8 cellular contexts compared by ENCODE assay signal in the genomic region with DNA sequence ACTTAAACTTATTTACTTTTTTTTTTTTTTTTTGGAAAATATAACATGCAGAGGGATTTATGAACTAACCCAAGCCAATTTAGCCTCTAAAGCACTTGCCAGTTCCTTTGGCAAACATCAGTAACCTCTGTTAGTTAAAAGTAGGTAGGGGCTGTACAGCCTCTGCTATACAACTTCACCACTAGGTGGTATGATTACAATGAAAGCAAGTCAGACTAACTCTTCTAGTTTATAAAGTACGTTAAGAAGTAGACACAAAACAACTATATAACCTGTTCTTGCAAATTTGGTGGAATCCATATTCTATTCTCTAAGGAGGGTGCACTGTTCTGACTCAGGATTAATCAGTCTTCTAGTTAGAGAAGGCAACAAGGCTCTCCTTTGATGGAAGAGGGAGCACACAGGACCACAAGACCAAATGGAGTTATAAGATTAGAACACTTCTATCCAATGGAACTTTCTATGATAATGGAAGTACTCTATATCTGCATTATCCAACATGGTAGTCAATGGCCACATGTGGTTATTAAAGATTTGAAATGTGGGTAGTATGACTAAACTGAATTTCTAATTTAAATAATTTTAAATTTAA. TPM values are rescaled to one million over a fixed set of nuclear protein-coding genes. Genes with fewer than 3 reads are reported as not detected.
DNase-seq lines count a peak whose midpoint lies in the region; ATAC-seq, FAIRE-seq and TF ChIP-seq lines count a peak whose summit lies in the region.

No MANE protein-coding gene starts in this region.

- H3K79me1 ChIP-seq in IMR-90 (ENCODE audit: low read depth in 1 of 2, low read length in 2 of 2), result peaks cover 0 to 4% of the 10 kb centered on the region in 2 experiments; a peak in 1 of 4 replicates

- H2BK15ac ChIP-seq in IMR-90 (ENCODE audit: low read depth, low read length), result no peak overlapping the region

- DNase-seq in SHP77 (lab: John Stamatoyannopoulos, UW) (peak; percentile 1 to 2), SHP77 treated with DMSO at 0.1 percent for 48 hours (lab: John Stamatoyannopoulos, UW) (no peak), IMR-90 (peak; percentile 53), germinal center (ENCODE audit: low spot score) (peak; percentile 25), superior temporal gyrus (ENCODE audit: extremely low spot score) (peak; percentile 60), GOT3 (lab: John Stamatoyannopoulos, UW) (no peak)

- no peak overlapping the region for H2AK9ac ChIP-seq in IMR-90 (replicated peaks; ENCODE audit: low read depth, low read length, poor library complexity)

- no peaks in the 10 kb centered on the region for H3K27me3 ChIP-seq in IMR-90 (ENCODE audit: control insufficient read depth, insufficient read depth, low read length)

- H2BK5ac ChIP-seq in IMR-90 (ENCODE audit: low read depth, low read length, poor library complexity, severe bottlenecking), result no peak overlapping the region

- H3K14ac ChIP-seq in IMR-90 (replicated peaks; ENCODE audit: low read depth, low read length), result no peak overlapping the region

- H2AFZ ChIP-seq in IMR-90 (replicated peaks; ENCODE audit: low read length, poor library complexity), result no peak overlapping the region

- H3K56ac ChIP-seq in IMR-90 (ENCODE audit: extremely low read depth, insufficient read depth, low read length), result no peak overlapping the region

- intact Hi-C loops in IMR-90 (cut with micrococcal nuclease), result loop anchor here (5.0 to 10.0 kb wide), 2 partner anchors 478 to 1694 kb away; no protein-coding TSS in a partner anchor

- peaks cover 19% of the 10 kb centered on the region for H3K36me3 ChIP-seq in IMR-90 (ENCODE audit: control insufficient read depth, insufficient read depth, low read length)

- no peak overlapping the region for H3K23ac ChIP-seq in IMR-90 (ENCODE audit: low read depth, low read length)

- no peak overlapping the region for H3K4ac ChIP-seq in IMR-90 (ENCODE audit: low read depth, low read length)

- BruUV-seq in IMR-90 (replicated peaks; lab: Mats Ljungman, UMichigan), result no TSS peak

- WGBS in IMR-90 (ENCODE audit: extremely low coverage in 2 of 2, insufficient read length in 1 of 2), 2 experiments, result no CpG with 5 or more reads among the region's 1 CpG

- H3K4me1 ChIP-seq in IMR-90 (ENCODE audit: control insufficient read depth, insufficient read depth, low read length), result no peaks in the 10 kb centered on the region

- H3K18ac ChIP-seq in IMR-90 (ENCODE audit: low read depth, low read length), result no peak overlapping the region

- no peak overlapping the region for H3K9ac ChIP-seq in IMR-90 (ENCODE audit: low read depth, low read length)

- no peak overlapping the region for H2BK20ac ChIP-seq in IMR-90 (ENCODE audit: low read depth, low read length)

- no peak overlapping the region for H4K5ac ChIP-seq in IMR-90 (ENCODE audit: low read depth, low read length)

- ATAC-seq in GM21529 (IDR thresholded peaks at IDR 0.05; ENCODE audit: unreplicated experiment) (peak; percentile 90), IMR-90 (ENCODE audit: low read depth) (peak; percentile 80)

- no peak overlapping the region for H2AK5ac ChIP-seq in IMR-90 (ENCODE audit: low read depth, low read length)

- no peak overlapping the region for H3K4me3 ChIP-seq in IMR-90 (ENCODE audit: insufficient read depth, low read depth, low read length)

- H2BK120ac ChIP-seq in IMR-90 (ENCODE audit: low read depth, low read length), result no peak overlapping the region

- dilution Hi-C loops in IMR-90 (cut with HindIII; ENCODE audit: low sequenced_read_pairs, unreplicated experiment), result no loop called here

- TF ChIP-seq POLR2A in IMR-90 (IDR thresholded peaks at IDR 0.05; ENCODE audit: low read depth, low read length), result no peak

- H3K9me3 ChIP-seq in IMR-90 (ENCODE audit: control insufficient read depth, insufficient read depth, low read length), result no peaks in the 10 kb centered on the region

- POLR2A ChIA-PET in IMR-90 (lab: Charles Lee; ENCODE audit: unreplicated experiment), result no interaction called here

- no peak overlapping the region for H3K27ac ChIP-seq in IMR-90 (ENCODE audit: insufficient read depth, low read length)

- peak; percentile 47 for TF ChIP-seq RAD21 in IMR-90 (IDR thresholded peaks at IDR 0.05; ENCODE audit: low read length)

- peak; percentile 89 for FAIRE-seq in TTC549 (lab: Jason Lieb, UNC)

- no peaks in the 10 kb centered on the region for H3K9me1 ChIP-seq in IMR-90 (ENCODE audit: insufficient read depth, low read length)

- no peak overlapping the region for H3K4me2 ChIP-seq in IMR-90 (ENCODE audit: low read depth, low read length)

- TF ChIP-seq CTCF in IMR-90 (conservative IDR thresholded peaks at IDR 0.05; ENCODE audit: low read depth, low read length), result peak; percentile 62

- in situ Hi-C loops in IMR-90 (cut with MboI; ENCODE audit: low sequenced_read_pairs), result no loop called here

- H4K20me1 ChIP-seq in IMR-90 (ENCODE audit: insufficient read depth, low read length), result no peaks in the 10 kb centered on the region

- no peak overlapping the region for H4K8ac ChIP-seq in IMR-90 (ENCODE audit: low read depth in 2 of 2, low read length in 2 of 2)

- CTCF ChIA-PET in IMR-90 (lab: Yijun Ruan, JAX), result interaction anchor here (0.6 to 1.3 kb wide), 13 partner anchors 13 to 1432 kb away, joined by 3 to 7 read pairs (median 3); no protein-coding TSS in a partner anchor

- no peak overlapping the region for H4K91ac ChIP-seq in IMR-90 (ENCODE audit: insufficient read depth, low read depth, low read length)

TF ChIP-seq in IMR-90, 13 proteins besides CTCF, POLR2A, EP300 and RAD21:
- TF ChIP-seq CHD1 (IDR thresholded peaks at IDR 0.05; ENCODE audit: low read depth, low read length) (no peak), MXI1 (IDR thresholded peaks at IDR 0.05; ENCODE audit: borderline replicate concordance, low read depth, low read length) (no peak), NFE2L2 (IDR thresholded peaks at IDR 0.05; ENCODE audit: low read depth, low read length) (no peak), CEBPB (IDR thresholded peaks at IDR 0.05; ENCODE audit: low read depth, low read length) (no peak), FOS (IDR thresholded peaks at IDR 0.05; ENCODE audit: low read depth, low read length) (no peak), SMC3 (IDR thresholded peaks at IDR 0.05; ENCODE audit: low read depth, low read length) (peak; percentile 54; the same call in 1 of the 2 replicates)

RNA-seq across cellular contexts. Expression of gene AIMP1, which starts 12.8 kb away (rescaled TPM):
- 11.8 and 27.5 TPM in 2 replicates for total RNA-seq in IMR-90 (2012; rRNA removed)
- polyA plus RNA-seq in IMR-90 (2012; rRNA removed), result 18.2 and 21.4 TPM in 2 replicates
- polyA plus RNA-seq in IMR-90 (2012; cell fraction: cytosol; rRNA removed), result 1.2 and 1.8 TPM in 2 replicates
- polyA plus RNA-seq in IMR-90 (2012; cell fraction: nucleus; rRNA removed; ENCODE audit: low replicate concordance), result 0.78 and 10.8 TPM in 2 replicates

RNA-seq across cellular contexts. Expression of gene TBCK, which starts 13.1 kb away (rescaled TPM):
- total RNA-seq in IMR-90 (2012; rRNA removed), result 29.9 and 30.3 TPM in 2 replicates
- 10.2 and 10.7 TPM in 2 replicates for polyA plus RNA-seq in IMR-90 (2012; rRNA removed)
- 3.5 and 11.9 TPM in 2 replicates for polyA plus RNA-seq in IMR-90 (2012; cell fraction: cytosol; rRNA removed)
- 5.6 and 37.5 TPM in 2 replicates for polyA plus RNA-seq in IMR-90 (2012; cell fraction: nucleus; rRNA removed; ENCODE audit: low replicate concordance)

RNA-seq across cellular contexts. Expression of gene GIMD1, which starts 39.5 kb away (rescaled TPM):
- total RNA-seq in IMR-90 (2012; rRNA removed), result not detected in 2 replicates
- polyA plus RNA-seq in IMR-90 (2012; rRNA removed), result 0.07 TPM in 1 of 2 replicates, not detected in the other
- not detected in 2 replicates for polyA plus RNA-seq in IMR-90 (2012; cell fraction: cytosol; rRNA removed)
- not detected in 2 replicates for polyA plus RNA-seq in IMR-90 (2012; cell fraction: nucleus; rRNA removed; ENCODE audit: low replicate concordance)

Comparison
In these comparisons a context has a peak if more than half of its experiments do, and no peak if none do; other contexts are left out.
1. DNase-seq: peak in SHP77 (2 of 2), IMR-90 (single experiment), germinal center (single experiment) and superior temporal gyrus (single experiment); none in SHP77 treated with DMSO at 0.1 percent for 48 hours (single experiment) and GOT3 (single experiment).